In genomic region chr10:79285315-79286185, GRCh38 we compare ENCODE assay signal across 9 cellular contexts.
DNase-seq lines count a peak whose midpoint lies in the region; ATAC-seq and TF ChIP-seq lines count a peak whose summit lies in the region.
"Had no signal": no experiment of that assay in that cellular context is flagged by ENCODE, and none has a peak within 500 bp of the region (broad histone marks: within the 10 kb centered on the region; RNA-seq: fewer than 3 reads in every experiment).

No MANE protein-coding gene starts in this region.

- POLR2A ChIA-PET in RWPE1 (lab: Yijun Ruan, JAX; ENCODE audit: low non-redundant PET): no interaction called here

- peaks cover 0 to 89% (median 25%) of the 10 kb centered on the region in 9 donors for H3K36me3 ChIP-seq in heart right ventricle
- H3K36me3 ChIP-seq in urinary bladder (ENCODE audit: insufficient read depth): peaks cover 2% of the 10 kb centered on the region

- CTCF ChIA-PET in RWPE1 (lab: Yijun Ruan, JAX): interaction anchor here (0.6 kb wide), 1 partner anchor 241 kb away, joined by 4 read pairs; no protein-coding TSS in a partner anchor

- H3K9me3 ChIP-seq in heart right ventricle: no peaks in the 10 kb centered on the region

- H3K4me3 ChIP-seq in heart right ventricle (peak overlapping the region in 1 of 10 donors; percentile 13), urinary bladder (ENCODE audit: low read depth, low read length) (no peak overlapping the region)

- 75 to 76% methylated on average over 12 of the region's 12 CpGs for WGBS in heart right ventricle, 2 donors
- WGBS in urinary bladder: 73% methylated on average over 12 of the region's 12 CpGs

- no peak for DNase-seq in RWPE1 (ENCODE audit: low spot score)
- DNase-seq in heart right ventricle: no peak
- DNase-seq in NCI-H1417 (lab: John Stamatoyannopoulos, UW): no peak
- no peak for DNase-seq in SKM-1 treated with dmso at 0.1 percent for 144 hours (lab: John Stamatoyannopoulos, UW; ENCODE audit: unreplicated experiment)
- DNase-seq in NCI-H82 treated with DMSO at 0.1 percent for 48 hours (lab: John Stamatoyannopoulos, UW; ENCODE audit: unreplicated experiment): no peak

- H3K4me1 ChIP-seq in heart right ventricle (peaks cover 20 to 72% (median 32%) of the 10 kb centered on the region in 9 donors), urinary bladder (ENCODE audit: insufficient read depth) (no peaks in the 10 kb centered on the region)

- H3K27me3 ChIP-seq in heart right ventricle: no peaks in the 10 kb centered on the region

- intact Hi-C loops in heart right ventricle (cut with DNase I): no loop called here

- H3K27ac ChIP-seq in RWPE1 (peak overlapping the region; percentile 67), heart right ventricle (peak overlapping the region in 8 of 10 donors; percentile 39 to 86 (median 58)), urinary bladder (ENCODE audit: low read depth) (peak overlapping the region; percentile 60)

- TF ChIP-seq CTCF in RWPE1 (conservative IDR thresholded peaks at IDR 0.05; ENCODE audit: low read depth): no peak
- no peak for TF ChIP-seq CTCF in heart right ventricle (IDR thresholded peaks at IDR 0.05)

- ATAC-seq in GM18867 (IDR thresholded peaks at IDR 0.05; ENCODE audit: unreplicated experiment) (peak; percentile 65), HG02610 (IDR thresholded peaks at IDR 0.05; ENCODE audit: unreplicated experiment) (peak; percentile 68), heart right ventricle (peak in 3 of 8 donors; percentile 3 to 18 (median 4))
- ATAC-seq: Panc1 had no signal
